In the genomic region with DNA sequence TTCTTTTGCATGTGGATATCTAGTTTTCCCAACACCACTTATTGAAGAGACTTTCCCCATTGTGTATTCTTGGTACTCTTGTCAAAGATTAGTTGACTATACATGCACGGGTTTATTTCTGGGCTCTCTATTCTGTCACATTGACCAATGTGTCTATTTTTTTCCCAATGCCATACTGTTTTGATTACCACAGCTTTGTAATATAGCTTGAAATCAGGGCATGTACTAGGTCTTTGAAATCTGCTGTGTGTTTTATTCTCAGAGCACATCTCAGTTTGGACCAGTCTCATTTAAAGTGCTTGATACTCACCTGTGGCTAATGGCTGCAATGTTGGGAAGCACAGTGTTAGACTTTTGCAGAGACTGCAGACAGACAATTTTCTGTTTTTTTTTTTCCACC, we compare ENCODE assay signal across 3 cellular contexts.
TF ChIP-seq lines count a peak whose summit lies in the region.

No MANE protein-coding gene starts in this region.

TF ChIP-seq in A549, 52 proteins besides CTCF, POLR2A, EP300 and RAD21:
- TF ChIP-seq FOSL2 (IDR thresholded peaks at IDR 0.05) (no peak), FOSL2 (CRISPR knock-in tag; IDR thresholded peaks at IDR 0.05) (no peak), KDM1A (IDR thresholded peaks at IDR 0.05; ENCODE audit: low read depth) (0 out of 2 replicates have a peak, but pooled peaks have one; percentile 57), NR3C1 (IDR thresholded peaks at IDR 0.05) (no peak), RFX5 (IDR thresholded peaks at IDR 0.05) (no peak)

TF ChIP-seq in HCT116, 20 proteins besides CTCF, POLR2A, EP300 and RAD21:
- TF ChIP-seq, protein P1, sequence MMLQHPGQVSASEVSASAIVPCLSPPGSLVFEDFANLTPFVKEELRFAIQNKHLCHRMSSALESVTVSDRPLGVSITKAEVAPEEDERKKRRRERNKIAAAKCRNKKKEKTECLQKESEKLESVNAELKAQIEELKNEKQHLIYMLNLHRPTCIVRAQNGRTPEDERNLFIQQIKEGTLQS (IDR thresholded peaks at IDR 0.05), result no peak
- TF ChIP-seq TCF7L2 (IDR thresholded peaks at IDR 0.05; ENCODE audit: borderline replicate concordance, extremely low read depth, insufficient read depth, insufficient read length) (no peak), CBX3 (IDR thresholded peaks at IDR 0.05; ENCODE audit: low read depth) (peak; percentile 75; the same call in 1 of the 2 replicates), FOSL1 (IDR thresholded peaks at IDR 0.05; ENCODE audit: low read depth) (no peak)
TF ChIP-seq in HCT116: peak in this region for 1.

TF ChIP-seq in IMR-90, 13 proteins besides CTCF, POLR2A, EP300 and RAD21:
- TF ChIP-seq RCOR1 (IDR thresholded peaks at IDR 0.05; ENCODE audit: insufficient replicate concordance, low read length) (peak; percentile 37), MXI1 (IDR thresholded peaks at IDR 0.05; ENCODE audit: borderline replicate concordance, low read depth, low read length) (no peak)
